Comparison of ENCODE assay signal across 20 cellular contexts in the genomic region with DNA sequence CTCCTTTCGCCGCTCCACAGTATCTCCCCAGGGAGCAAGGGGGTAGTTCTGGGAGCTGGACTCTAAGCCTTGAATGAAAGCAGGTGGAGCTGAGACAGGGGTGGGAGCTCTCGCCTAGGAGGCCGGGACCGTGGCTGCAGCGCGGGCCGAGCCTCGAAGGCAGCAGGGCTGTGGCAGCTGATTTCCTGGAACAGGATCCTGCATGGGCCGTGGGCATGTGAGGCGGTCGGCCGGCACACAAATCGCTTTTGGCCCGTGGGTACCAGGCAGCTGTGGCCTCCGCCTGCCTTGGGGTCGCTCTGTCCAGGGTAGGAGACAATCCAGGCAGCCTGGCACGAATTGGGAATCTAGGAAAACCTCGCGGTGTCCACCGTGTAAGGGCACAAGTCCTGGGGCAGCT. TPM values are rescaled to one million over a fixed set of nuclear protein-coding genes. Genes with fewer than 3 reads are reported as not detected.
DNase-seq lines count a peak whose midpoint lies in the region; ATAC-seq and TF ChIP-seq lines count a peak whose summit lies in the region.
"Had no signal": no experiment of that assay in that cellular context is flagged by ENCODE, and none has a peak within 500 bp of the region (broad histone marks: within the 10 kb centered on the region; RNA-seq: fewer than 3 reads in every experiment).

No MANE protein-coding gene starts in this region.

- H2BK120ac ChIP-seq in H9 (ENCODE audit: low read depth, low read length, poor library complexity, severe bottlenecking) (no peak overlapping the region), mesenchymal stem cell (ENCODE audit: low read depth, low read length) (no peak overlapping the region)

- intact Hi-C loops in activated T-helper 1 cell treated with anti-CD3 and anti-CD28 coated beads, Interleukin-12 subunit alpha, Interleukin-12 subunit beta, Interleukin-2, Interleukin-4 antibody, amounts not matched to agents 30 ng/mL and 10 ng/mL and 1 ng/mL, durations not matched to agents 14 hours and 24 hours and 36 hours (cut with micrococcal nuclease) = loop anchor here (5.0 kb wide), 1 partner anchor 444 kb away; no protein-coding TSS in a partner anchor

- H2BK12ac ChIP-seq in H9 (ENCODE audit: insufficient read length, low read depth, low read length) = no peak overlapping the region
- H2BK12ac ChIP-seq in mesenchymal stem cell (ENCODE audit: low read length in 2 of 2) = no peak overlapping the region

- peaks cover 0 to 8% of the 10 kb centered on the region in 2 experiments; a peak in 3 of 4 replicates for H3K4me1 Mint-ChIP-seq in H9
- peaks cover 9% of the 10 kb centered on the region for H3K4me1 Mint-ChIP-seq in endodermal cell
- H3K4me1 Mint-ChIP-seq in activated T-helper 1 cell treated with anti-CD3 and anti-CD28 coated beads, Interleukin-12 subunit alpha, Interleukin-12 subunit beta, Interleukin-2, Interleukin-4 antibody, amounts not matched to agents 30 ng/mL and 10 ng/mL and 1 ng/mL, durations not matched to agents 14 hours and 24 hours and 36 hours (ENCODE audit: low read depth) = no peaks in the 10 kb centered on the region

- H4K8ac ChIP-seq in H9 (replicated peaks; ENCODE audit: insufficient read length, low read depth, low read length) = no peak overlapping the region
- no peak overlapping the region for H4K8ac ChIP-seq in mesenchymal stem cell (ENCODE audit: low read length)

- H3K18ac ChIP-seq in H9 (ENCODE audit: insufficient read length, low read depth, low read length) (no peak overlapping the region), mesenchymal stem cell (ENCODE audit: low read depth in 1 of 2, low read length in 2 of 2) (no peak overlapping the region)

- no peaks in the 10 kb centered on the region for H3K79me2 ChIP-seq in H9 (ENCODE audit: insufficient read depth, low read length)

- no peak overlapping the region for H3K4ac ChIP-seq in H9 (ENCODE audit: low read depth, low read length)
- H3K4ac ChIP-seq in mesenchymal stem cell (ENCODE audit: low read depth in 1 of 2, low read length in 2 of 2) = no peak overlapping the region

- H3K36me3 ChIP-seq in BLaER1 = no peaks in the 10 kb centered on the region
- H3K36me3 ChIP-seq in endodermal cell (ENCODE audit: control insufficient read depth, insufficient read depth, low read length) = no peaks in the 10 kb centered on the region
- no peaks in the 10 kb centered on the region for H3K36me3 ChIP-seq in mesenchymal stem cell (ENCODE audit: control insufficient read depth in 1 of 2, insufficient read depth in 2 of 2, low read depth in 1 of 2, low read length in 2 of 2)
- H3K36me3 ChIP-seq: ascending aorta had no signal

- H3K27me3 ChIP-seq in BLaER1 (peaks cover 87% of the 10 kb centered on the region), H9 (ENCODE audit: insufficient read depth, low read length) (no peaks in the 10 kb centered on the region), endodermal cell (ENCODE audit: control insufficient read depth, insufficient read depth, low read length, poor library complexity, severe bottlenecking) (peaks cover 44% of the 10 kb centered on the region), mesenchymal stem cell (ENCODE audit: control insufficient read depth in 1 of 2, insufficient read depth in 1 of 2, low read length in 2 of 2) (no peaks in the 10 kb centered on the region)
- H3K27me3 ChIP-seq: ascending aorta had no signal

- H3K9ac ChIP-seq in BLaER1 (no peak overlapping the region), H9 (ENCODE audit: extremely low read depth, insufficient read length, low read length) (no peak overlapping the region), endodermal cell (ENCODE audit: extremely low read depth, low read length, poor library complexity, severe bottlenecking) (no peak overlapping the region), mesenchymal stem cell (ENCODE audit: low read length) (peak overlapping the region; percentile 78)

- H3K14ac ChIP-seq in H9 (ENCODE audit: insufficient read depth, low read length) = no peak overlapping the region
- H3K14ac ChIP-seq in mesenchymal stem cell (ENCODE audit: low read length in 2 of 2) = no peak overlapping the region

- no peak overlapping the region for H2BK20ac ChIP-seq in H9 (ENCODE audit: low read depth, low read length, poor library complexity, severe bottlenecking)

- H2BK5ac ChIP-seq in H9 (ENCODE audit: insufficient read length, low read length) (no peak overlapping the region), mesenchymal stem cell (ENCODE audit: low read depth, low read length, poor library complexity, severe bottlenecking) (no peak overlapping the region)

- peaks cover 6% of the 10 kb centered on the region; the same call in 1 of the 2 replicates for H4K20me1 ChIP-seq in BLaER1
- no peaks in the 10 kb centered on the region for H4K20me1 ChIP-seq in H9 (ENCODE audit: control insufficient read depth, insufficient read depth, insufficient read length)

- H3K4me2 ChIP-seq in BLaER1 (peak overlapping the region; percentile 77), H9 (ENCODE audit: insufficient read depth, insufficient read length, low read length) (peak overlapping the region; percentile 46), mesenchymal stem cell (ENCODE audit: low read length, poor library complexity, severe bottlenecking) (no peak overlapping the region)

- no peak overlapping the region for H3K27ac Mint-ChIP-seq in H9
- no peak overlapping the region for H3K27ac Mint-ChIP-seq in endodermal cell
- no peak overlapping the region for H3K27ac Mint-ChIP-seq in activated T-helper 1 cell treated with anti-CD3 and anti-CD28 coated beads, Interleukin-12 subunit alpha, Interleukin-12 subunit beta, Interleukin-2, Interleukin-4 antibody, amounts not matched to agents 30 ng/mL and 10 ng/mL and 1 ng/mL, durations not matched to agents 14 hours and 24 hours and 36 hours

- peaks cover 63 to 71% of the 10 kb centered on the region in 2 experiments for H3K9me3 Mint-ChIP-seq in H9
- H3K9me3 Mint-ChIP-seq in endodermal cell = peaks cover 50% of the 10 kb centered on the region
- no peaks in the 10 kb centered on the region for H3K9me3 Mint-ChIP-seq in activated T-helper 1 cell treated with anti-CD3 and anti-CD28 coated beads, Interleukin-12 subunit alpha, Interleukin-12 subunit beta, Interleukin-2, Interleukin-4 antibody, amounts not matched to agents 30 ng/mL and 10 ng/mL and 1 ng/mL, durations not matched to agents 14 hours and 24 hours and 36 hours

- H2AFZ ChIP-seq in H9 (ENCODE audit: low read length) (no peak overlapping the region), mesenchymal stem cell (ENCODE audit: low read depth, low read length) (no peak overlapping the region)

- no CpG with 5 or more reads among the region's 21 CpGs for WGBS in H9 (ENCODE audit: extremely low coverage, insufficient read length, low lambda C conversion rate)
- WGBS in endodermal cell (ENCODE audit: insufficient coverage in 1 of 2, insufficient read length in 1 of 2), 2 experiments = 71 to 83% methylated on average over 7 to 21 of the region's 21 CpGs
- 31% methylated on average over 20 of the region's 21 CpGs for WGBS in mesenchymal stem cell

- peaks cover 5% of the 10 kb centered on the region; the same call in 1 of the 2 replicates for H3K9me3 ChIP-seq in BLaER1
- no peaks in the 10 kb centered on the region for H3K9me3 ChIP-seq in H9 (ENCODE audit: control insufficient read depth, low read depth, low read length)
- no peaks in the 10 kb centered on the region for H3K9me3 ChIP-seq in endodermal cell (ENCODE audit: control insufficient read depth, low read length)
- H3K9me3 ChIP-seq in mesenchymal stem cell (ENCODE audit: control insufficient read depth, low read length) = no peaks in the 10 kb centered on the region
- H3K9me3 ChIP-seq: ascending aorta had no signal

- H3K27me3 Mint-ChIP-seq in H9 (ENCODE audit: low read depth) = peaks cover 20% of the 10 kb centered on the region
- peaks cover 26% of the 10 kb centered on the region for H3K27me3 Mint-ChIP-seq in endodermal cell (ENCODE audit: insufficient read depth)
- H3K27me3 Mint-ChIP-seq in activated T-helper 1 cell treated with anti-CD3 and anti-CD28 coated beads, Interleukin-12 subunit alpha, Interleukin-12 subunit beta, Interleukin-2, Interleukin-4 antibody, amounts not matched to agents 30 ng/mL and 10 ng/mL and 1 ng/mL, durations not matched to agents 14 hours and 24 hours and 36 hours (ENCODE audit: insufficient read depth) = peaks cover 11% of the 10 kb centered on the region

- H3K23me2 ChIP-seq in H9 (ENCODE audit: insufficient read length, low read depth, low read length, poor library complexity, severe bottlenecking) = peaks cover 15% of the 10 kb centered on the region

- peak overlapping the region; percentile 60 for H3K4me3 ChIP-seq in BLaER1
- no peak overlapping the region for H3K4me3 ChIP-seq in endodermal cell (ENCODE audit: low read length)
- peak overlapping the region in 1 of 2 experiments; percentile 72 for H3K4me3 ChIP-seq in mesenchymal stem cell (ENCODE audit: insufficient read depth in 1 of 2, low read depth in 1 of 2, low read length in 2 of 2)
- H3K4me3 ChIP-seq: SK-N-MC had no signal

- H4K91ac ChIP-seq in H9 (ENCODE audit: insufficient read length, low read depth, low read length) (no peak overlapping the region), mesenchymal stem cell (ENCODE audit: low read length) (no peak overlapping the region)

- DNase-seq in H9 = peak; percentile 32
- DNase-seq in endodermal cell = no peak
- DNase-seq in mesenchymal stem cell = no peak
- no peak for DNase-seq in activated T-helper 1 cell treated with anti-CD3 and anti-CD28 coated beads, Interleukin-12 subunit alpha, Interleukin-12 subunit beta, Interleukin-2, Interleukin-4 antibody, amounts not matched to agents 30 ng/mL and 10 ng/mL and 1 ng/mL, durations not matched to agents 14 hours and 24 hours and 36 hours (ENCODE audit: low spot score)
- DNase-seq in NOMO-1 treated with dmso at 0.1 percent for 144 hours (lab: John Stamatoyannopoulos, UW; ENCODE audit: unreplicated experiment) = no peak
- DNase-seq: activated CD8-positive, alpha-beta memory T cell treated with anti-CD3 and anti-CD28 coated beads, Interleukin-2, amount 50 U/mL, for 4 hours; foreskin fibroblast; NCI-H2171; NCI-H774; stimulated activated CD4-positive, alpha-beta T cell treated with anti-CD3 and anti-CD28 coated beads, Interleukin-2, amount 100 ng/mL, for 48 hours; T-helper 9 cell had no signal

- H3K36me3 Mint-ChIP-seq in H9 (ENCODE audit: insufficient read depth in 1 of 3, low read depth in 3 of 3) (peaks cover 0 to 10% (median 0%) of the 10 kb centered on the region in 3 experiments; a peak in 4 of 7 replicates), endodermal cell (ENCODE audit: low read depth) (no peaks in the 10 kb centered on the region)
- no peaks in the 10 kb centered on the region for H3K36me3 Mint-ChIP-seq in activated T-helper 1 cell treated with anti-CD3 and anti-CD28 coated beads, Interleukin-12 subunit alpha, Interleukin-12 subunit beta, Interleukin-2, Interleukin-4 antibody, amounts not matched to agents 30 ng/mL and 10 ng/mL and 1 ng/mL, durations not matched to agents 14 hours and 24 hours and 36 hours (ENCODE audit: low read depth)

- H3K27ac ChIP-seq in BLaER1 (no peak overlapping the region), H9 (ENCODE audit: insufficient read length, low read depth, low read length) (no peak overlapping the region), endodermal cell (ENCODE audit: low read depth, low read length) (no peak overlapping the region), mesenchymal stem cell (ENCODE audit: low read length, poor library complexity, severe bottlenecking) (no peak overlapping the region)
- H3K27ac ChIP-seq: SK-N-MC, skin epidermis had no signal

- H2AK5ac ChIP-seq in H9 (ENCODE audit: insufficient read length, low read length) (no peak overlapping the region), mesenchymal stem cell (ENCODE audit: low read length, severe bottlenecking) (no peak overlapping the region)

- TF ChIP-seq CTCF in H9 (conservative IDR thresholded peaks at IDR 0.05) = no peak
- TF ChIP-seq CTCF in endodermal cell (conservative IDR thresholded peaks at IDR 0.05) = no peak

- no peak overlapping the region for H4K5ac ChIP-seq in H9 (ENCODE audit: insufficient read length, low read depth, low read length)

- no peak overlapping the region for H3K56ac ChIP-seq in H9 (ENCODE audit: insufficient read length, low read depth, low read length)

- H3T11ph ChIP-seq in H9 (ENCODE audit: low read length) = no peak overlapping the region

- peaks cover 23% of the 10 kb centered on the region for H3K4me1 ChIP-seq in BLaER1
- H3K4me1 ChIP-seq in H9 (ENCODE audit: insufficient read depth, low read length) = no peaks in the 10 kb centered on the region
- H3K4me1 ChIP-seq in endodermal cell (ENCODE audit: control insufficient read depth, insufficient read depth, low read length) = no peaks in the 10 kb centered on the region
- H3K4me1 ChIP-seq in mesenchymal stem cell (ENCODE audit: control insufficient read depth, insufficient read depth, low read depth, low read length) = peaks cover 12% of the 10 kb centered on the region
- H3K4me1 ChIP-seq: ascending aorta had no signal

- H3K79me1 ChIP-seq in H9 (ENCODE audit: insufficient read depth, low read depth, low read length, poor library complexity, severe bottlenecking) (no peaks in the 10 kb centered on the region), mesenchymal stem cell (replicated peaks; ENCODE audit: low read length, poor library complexity, severe bottlenecking) (no peaks in the 10 kb centered on the region)

- no peak overlapping the region for H2BK15ac ChIP-seq in H9 (ENCODE audit: low read depth, low read length)
- no peak overlapping the region for H2BK15ac ChIP-seq in mesenchymal stem cell (ENCODE audit: low read depth, poor library complexity, severe bottlenecking)

- H3K23ac ChIP-seq in H9 (ENCODE audit: insufficient read length, low read depth, low read length) (no peak overlapping the region), mesenchymal stem cell (ENCODE audit: low read length in 2 of 2) (no peak overlapping the region)

- ATAC-seq in GM21528 (IDR thresholded peaks at IDR 0.05; ENCODE audit: low FRiP score, unreplicated experiment) (no peak), GM18867 (IDR thresholded peaks at IDR 0.05; ENCODE audit: unreplicated experiment) (no peak)
- ATAC-seq: Panc1 had no signal

- H3K4me3 Mint-ChIP-seq in H9 (peak overlapping the region; percentile 68 to 71), endodermal cell (peak overlapping the region; percentile 68)
- no peak overlapping the region for H3K4me3 Mint-ChIP-seq in activated T-helper 1 cell treated with anti-CD3 and anti-CD28 coated beads, Interleukin-12 subunit alpha, Interleukin-12 subunit beta, Interleukin-2, Interleukin-4 antibody, amounts not matched to agents 30 ng/mL and 10 ng/mL and 1 ng/mL, durations not matched to agents 14 hours and 24 hours and 36 hours

RNA-seq across cellular contexts. Expression of a gene that starts 1.0 kb away (rescaled TPM):
- 2.8 and 3.8 TPM in 2 replicates for total RNA-seq in H9 (2021)
- total RNA-seq in endodermal cell = 1 to 10 TPM in 1 of 2 donors, under 1 TPM in 1; 0.27 to 2.6 TPM
- not detected for polyA plus RNA-seq in endodermal cell (2013, experiment 1 of 2)
- not detected for polyA plus RNA-seq in endodermal cell (2013, experiment 2 of 2)
- polyA plus RNA-seq in mesenchymal stem cell (2013, experiment 1 of 2) = not detected
- polyA plus RNA-seq in mesenchymal stem cell (2013, experiment 2 of 2) = not detected
- total RNA-seq in activated T-helper 1 cell treated with anti-CD3 and anti-CD28 coated beads, Interleukin-12 subunit alpha, Interleukin-12 subunit beta, Interleukin-2, Interleukin-4 antibody, amounts not matched to agents 30 ng/mL and 10 ng/mL and 1 ng/mL, durations not matched to agents 14 hours and 24 hours and 36 hours = not detected in 2 replicates
- total RNA-seq: ascending aorta, liver, myocyte had no signal
- polyA plus RNA-seq: liver had no signal
